ENCODE assay signal across 24 cellular contexts in the genomic region with DNA sequence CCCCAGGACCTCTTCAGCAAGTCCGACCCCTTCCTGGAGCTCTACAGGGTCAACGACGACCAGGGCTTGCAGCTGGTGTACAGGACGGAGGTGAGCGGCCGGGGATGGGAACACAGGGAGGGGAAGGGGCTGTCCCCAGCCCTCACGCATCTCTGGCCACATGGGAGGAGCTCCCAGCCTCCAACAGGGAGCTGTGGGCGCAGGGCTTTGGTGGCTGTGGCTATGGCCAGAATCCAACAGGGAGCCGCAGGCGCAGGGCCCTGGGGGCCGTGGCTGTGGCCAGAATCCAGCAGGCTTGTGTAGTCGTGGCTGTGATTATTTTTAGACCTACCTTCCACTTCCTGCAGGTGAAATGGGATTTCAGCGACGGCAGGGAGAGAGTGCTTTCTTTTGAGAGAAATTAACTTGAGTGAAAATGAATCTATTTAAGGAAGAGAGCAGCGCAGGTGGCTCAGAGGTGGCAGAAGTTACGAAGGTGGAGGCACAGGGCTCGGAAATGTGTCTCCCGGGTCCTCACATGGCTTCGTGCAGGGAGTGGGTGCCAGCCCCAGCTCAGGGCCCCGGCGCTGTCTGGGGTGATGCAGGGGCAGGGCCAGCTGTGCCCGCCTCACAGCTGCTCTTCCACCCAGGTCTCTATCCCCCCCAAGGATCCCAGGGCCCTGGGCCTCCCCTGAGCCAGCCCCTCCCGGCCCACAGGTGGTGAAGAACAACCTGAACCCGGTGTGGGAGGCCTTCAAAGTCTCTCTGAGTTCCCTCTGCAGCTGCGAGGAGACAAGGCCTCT. TPM values are rescaled to one million over a fixed set of nuclear protein-coding genes. Genes with fewer than 3 reads are reported as not detected.
DNase-seq lines count a peak whose midpoint lies in the region; ATAC-seq and TF ChIP-seq lines count a peak whose summit lies in the region.
"Had no signal": no experiment of that assay in that cellular context is flagged by ENCODE, and none has a peak within 500 bp of the region (broad histone marks: within the 10 kb centered on the region; RNA-seq: fewer than 3 reads in every experiment).

No MANE protein-coding gene starts in this region.

- H3K9me3 Mint-ChIP-seq in GM23338: peaks cover 13% of the 10 kb centered on the region
- H3K9me3 Mint-ChIP-seq: activated naive CD4-positive, alpha-beta T cell treated with anti-CD3 and anti-CD28 coated beads, Interleukin-2, amount 50 U/mL, for 24 hours; activated T-cell treated with anti-CD3 and anti-CD28 coated beads, Interleukin-2, amount 50 U/mL, for 72 hours had no signal

- H3K4me3 ChIP-seq in BLaER1 (no peak overlapping the region), GM23338 (no peak overlapping the region)

- H3K36me3 ChIP-seq in BLaER1: peaks cover 82% of the 10 kb centered on the region
- H3K36me3 ChIP-seq in GM23338 (ENCODE audit: insufficient read depth): no peaks in the 10 kb centered on the region

- no peaks in the 10 kb centered on the region for H3K9me3 ChIP-seq in BLaER1

- no peak for TF ChIP-seq CTCF in GM23338 (conservative IDR thresholded peaks at IDR 0.05; ENCODE audit: low read depth in 2 of 2)
- no peak for TF ChIP-seq CTCF in RWPE1 (conservative IDR thresholded peaks at IDR 0.05; ENCODE audit: low read depth)

- H3K27ac ChIP-seq in BLaER1 (0 out of 2 replicates have a peak overlapping the region, but pooled peaks have one; percentile 35), GM23338 (ENCODE audit: low read depth) (no peak overlapping the region), RWPE1 (peak overlapping the region; percentile 42)
- H3K27ac ChIP-seq: foreskin keratinocyte, KMS-11 had no signal

- no peaks in the 10 kb centered on the region for H3K9me2 ChIP-seq in GM23338 (ENCODE audit: insufficient read depth)

- CTCF ChIA-PET in RWPE1 (lab: Yijun Ruan, JAX): no interaction called here

- peaks cover 33% of the 10 kb centered on the region for H3K4me1 ChIP-seq in BLaER1
- no peaks in the 10 kb centered on the region for H3K4me1 ChIP-seq in GM23338 (ENCODE audit: insufficient read depth)

- no peak overlapping the region for H3K4me3 Mint-ChIP-seq in GM23338
- H3K4me3 Mint-ChIP-seq: activated naive CD4-positive, alpha-beta T cell treated with anti-CD3 and anti-CD28 coated beads, Interleukin-2, amount 50 U/mL, for 24 hours; activated T-cell treated with anti-CD3 and anti-CD28 coated beads, Interleukin-2, amount 50 U/mL, for 72 hours had no signal

- H3K27me3 ChIP-seq in BLaER1 (no peaks in the 10 kb centered on the region), GM23338 (ENCODE audit: insufficient read depth) (no peaks in the 10 kb centered on the region)
- H3K27me3 ChIP-seq: foreskin keratinocyte had no signal

- ATAC-seq in GM23338: peak; percentile 24; the same call in 2 of the 3 replicates
- no peak for ATAC-seq in HG03045 (IDR thresholded peaks at IDR 0.05; ENCODE audit: unreplicated experiment)
- ATAC-seq: activated T-cell treated with anti-CD3 and anti-CD28 coated beads, Interleukin-2, amount 50 U/mL, for 72 hours; foreskin keratinocyte had no signal

- H3K79me2 ChIP-seq in GM23338 (replicated peaks; ENCODE audit: insufficient read depth): no peaks in the 10 kb centered on the region

- H4K20me1 ChIP-seq in BLaER1 (peaks cover 44% of the 10 kb centered on the region), GM23338 (replicated peaks; ENCODE audit: insufficient read depth) (no peaks in the 10 kb centered on the region)

- H3K27me3 Mint-ChIP-seq in GM23338 (ENCODE audit: insufficient read depth, low read depth, poor library complexity): no peaks in the 10 kb centered on the region
- H3K27me3 Mint-ChIP-seq: activated naive CD4-positive, alpha-beta T cell treated with anti-CD3 and anti-CD28 coated beads, Interleukin-2, amount 50 U/mL, for 24 hours had no signal

- no peak for DNase-seq in GM23338 (ENCODE audit: low spot score)
- no peak for DNase-seq in RWPE1 (ENCODE audit: low spot score)
- peak; percentile 46 for DNase-seq in myocyte (ENCODE audit: low read depth)
- no peak for DNase-seq in NCI-H1092 (lab: John Stamatoyannopoulos, UW)
- DNase-seq in stimulated activated CD4-positive, alpha-beta T cell treated with anti-CD3 and anti-CD28 coated beads, Interleukin-12 subunit alpha, Interleukin-12 subunit beta, amount 100 ng/mL, for 4 hours: no peak
- DNase-seq in SW480 (ENCODE audit: low spot score): no peak
- DNase-seq: activated CD4-positive, alpha-beta T cell treated with anti-CD3 and anti-CD28 coated beads for 4 hours; activated T-cell treated with anti-CD3 and anti-CD28 coated beads, Interleukin-2, amount 50 U/mL, for 72 hours; aorta; erythroblast; foreskin keratinocyte; hippocampal formation; NCI-H2029 treated with DMSO at 0.1 percent for 48 hours; NCI-H526; SHP77 treated with DMSO at 0.1 percent for 48 hours; stimulated activated CD4-positive, alpha-beta T cell treated with anti-CD3 and anti-CD28 coated beads, Interleukin-4, amount 100 ng/mL, for 1 hour; stimulated activated naive CD4-positive, alpha-beta T cell treated with Interleukin-2 at 50 U/mL for 16 hours had no signal

- peak overlapping the region; percentile 10; the same call in 1 of the 2 replicates for H3K9ac ChIP-seq in BLaER1
- H3K9ac ChIP-seq: KMS-11 had no signal

- H3K36me3 Mint-ChIP-seq in GM23338 (ENCODE audit: low read depth): peaks cover 20% of the 10 kb centered on the region
- H3K36me3 Mint-ChIP-seq: activated naive CD4-positive, alpha-beta T cell treated with anti-CD3 and anti-CD28 coated beads, Interleukin-2, amount 50 U/mL, for 24 hours had no signal

- no peak overlapping the region for H2AFZ ChIP-seq in GM23338

- H3K4me1 Mint-ChIP-seq in GM23338: no peaks in the 10 kb centered on the region; the same call in 2 of the 3 replicates
- H3K4me1 Mint-ChIP-seq: activated naive CD4-positive, alpha-beta T cell treated with anti-CD3 and anti-CD28 coated beads, Interleukin-2, amount 50 U/mL, for 24 hours had no signal

- H3F3A ChIP-seq in GM23338 (replicated peaks; ENCODE audit: low read depth): peaks cover 6% of the 10 kb centered on the region

- POLR2A ChIA-PET in RWPE1 (lab: Yijun Ruan, JAX; ENCODE audit: low non-redundant PET): interaction anchor here (0.5 kb wide), 1 partner anchor 232 kb away, joined by 4 read pairs; the partner anchor contains the start of gene FANCA

- H3K4me2 ChIP-seq in BLaER1: peak overlapping the region; percentile 91
- no peak overlapping the region for H3K4me2 ChIP-seq in GM23338
- H3K4me2 ChIP-seq: KMS-11 had no signal

- H3K27ac Mint-ChIP-seq in GM23338: no peak overlapping the region
- H3K27ac Mint-ChIP-seq: activated naive CD4-positive, alpha-beta T cell treated with anti-CD3 and anti-CD28 coated beads, Interleukin-2, amount 50 U/mL, for 24 hours; activated T-cell treated with anti-CD3 and anti-CD28 coated beads, Interleukin-2, amount 50 U/mL, for 72 hours had no signal

TF ChIP-seq in GM23338, 12 proteins besides CTCF, POLR2A, EP300 and RAD21 (continues in another document):
- no peak for TF ChIP-seq CREB1 (CRISPR knock-in tag; IDR thresholded peaks at IDR 0.05; ENCODE audit: low read depth)
- TF ChIP-seq, protein P1, sequence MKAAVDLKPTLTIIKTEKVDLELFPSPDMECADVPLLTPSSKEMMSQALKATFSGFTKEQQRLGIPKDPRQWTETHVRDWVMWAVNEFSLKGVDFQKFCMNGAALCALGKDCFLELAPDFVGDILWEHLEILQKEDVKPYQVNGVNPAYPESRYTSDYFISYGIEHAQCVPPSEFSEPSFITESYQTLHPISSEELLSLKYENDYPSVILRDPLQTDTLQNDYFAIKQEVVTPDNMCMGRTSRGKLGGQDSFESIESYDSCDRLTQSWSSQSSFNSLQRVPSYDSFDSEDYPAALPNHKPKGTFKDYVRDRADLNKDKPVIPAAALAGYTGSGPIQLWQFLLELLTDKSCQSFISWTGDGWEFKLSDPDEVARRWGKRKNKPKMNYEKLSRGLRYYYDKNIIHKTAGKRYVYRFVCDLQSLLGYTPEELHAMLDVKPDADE (IDR thresholded peaks at IDR 0.05): no peak
- TF ChIP-seq EZH2 (IDR thresholded peaks at IDR 0.05; ENCODE audit: low read depth, unreplicated experiment): no peak
- no peak for TF ChIP-seq REST (IDR thresholded peaks at IDR 0.05; ENCODE audit: unreplicated experiment)
- no peak for TF ChIP-seq POLR2AphosphoS5 (IDR thresholded peaks at IDR 0.05; ENCODE audit: low read depth)
- TF ChIP-seq ZNF114 (CRISPR knock-in tag; IDR thresholded peaks at IDR 0.05): no peak
- TF ChIP-seq EZH2phosphoT487 (IDR thresholded peaks at IDR 0.05; ENCODE audit: unreplicated experiment): no peak

RNA-seq across cellular contexts. Expression of gene CPNE7, which starts 9.4 kb away (rescaled TPM):
- 15.7 and 18.4 TPM in 2 replicates for total RNA-seq in GM23338 (2014; rRNA removed; shearing (Covaris generic))
- 10.0 and 11.2 TPM in 2 replicates for polyA plus RNA-seq in GM23338 (2016; fragmentation: Nextera tagmentation; extraction: Ambion mirVana)
- total RNA-seq in myocyte: 8.1 and 10.8 TPM in 2 replicates
- 2.4 TPM for polyA plus RNA-seq in myocyte (2012)

RNA-seq across cellular contexts. Expression of gene RPL13, which starts 24.5 kb away (rescaled TPM):
- total RNA-seq in GM23338 (2014; rRNA removed; shearing (Covaris generic)): 3,617 and 4,677 TPM in 2 replicates
- polyA plus RNA-seq in GM23338 (2016; fragmentation: Nextera tagmentation; extraction: Ambion mirVana): 3,489 and 3,901 TPM in 2 replicates
- total RNA-seq in myocyte: 4,195 and 7,550 TPM in 2 replicates
- polyA plus RNA-seq in myocyte (2012): 2,114 TPM

RNA-seq across cellular contexts. Expression of gene DPEP1, which starts 28.5 kb away (rescaled TPM):
- total RNA-seq in GM23338 (2014; rRNA removed; shearing (Covaris generic)): 0.93 and 2.3 TPM in 2 replicates
- 0.38 and 1.7 TPM in 2 replicates for polyA plus RNA-seq in GM23338 (2016; fragmentation: Nextera tagmentation; extraction: Ambion mirVana)
- not detected in 2 replicates for total RNA-seq in myocyte
- polyA plus RNA-seq in myocyte (2012): not detected
- total RNA-seq: activated T-cell treated with anti-CD3 and anti-CD28 coated beads, Interleukin-2, amount 50 U/mL, for 72 hours; aorta; Daoy; foreskin keratinocyte; HT1080; T-helper 1 cell treated with Interleukin-12 subunit alpha and Interleukin-12 subunit beta and Interleukin-4 antibody, amounts not matched to agents 30 ng/mL and 1 ng/mL, for 36 hours had no signal
- polyA plus RNA-seq: foreskin keratinocyte had no signal
